ENCODE assay signal across 18 cellular contexts in the genomic region with DNA sequence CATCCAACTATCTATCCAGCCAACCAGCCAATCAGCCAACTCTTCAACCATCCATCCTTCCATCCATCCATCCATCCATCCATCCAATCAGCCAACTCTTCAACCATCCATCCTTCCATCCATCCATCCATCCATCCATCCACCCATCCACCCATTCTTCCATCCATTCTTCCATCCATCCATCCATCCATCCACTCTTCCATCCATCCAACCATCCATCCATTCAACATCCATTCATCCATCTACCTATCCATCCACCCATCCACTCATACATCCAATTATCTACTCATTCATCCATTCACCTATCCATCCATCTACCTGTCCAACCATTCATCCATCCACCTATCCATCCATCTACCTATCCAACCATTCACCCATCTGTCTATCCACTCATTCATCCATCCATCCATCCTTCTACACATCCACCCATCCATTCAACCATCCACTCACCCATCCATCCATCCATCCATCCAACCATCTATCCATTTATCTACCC. TPM values are rescaled to one million over a fixed set of nuclear protein-coding genes. Genes with fewer than 3 reads are reported as not detected.
DNase-seq lines count a peak whose midpoint lies in the region; ATAC-seq and TF ChIP-seq lines count a peak whose summit lies in the region.
"Had no signal": no experiment of that assay in that cellular context is flagged by ENCODE, and none has a peak within 500 bp of the region (broad histone marks: within the 10 kb centered on the region; RNA-seq: fewer than 3 reads in every experiment).

No MANE protein-coding gene starts in this region.

- no peak overlapping the region for H3K4me3 Mint-ChIP-seq in stimulated activated naive CD8-positive, alpha-beta T cell treated with anti-CD3 and anti-CD28 coated beads, Interleukin-15, Interleukin-2, amounts not matched to agents 100 ng/mL and 50 ng/mL, for 24 hours
- no peak overlapping the region for H3K4me3 Mint-ChIP-seq in stimulated activated naive CD8-positive, alpha-beta T cell treated with anti-CD3 and anti-CD28 coated beads, Interleukin-15, amount 100 ng/mL, for 72 hours
- H3K4me3 Mint-ChIP-seq in activated B cell treated with CpG ODN at 0.5 μM for 24 hours (no peak overlapping the region), memory B cell (peak overlapping the region; percentile 10)
- H3K4me3 Mint-ChIP-seq: CD14-positive monocyte, HFFc6 had no signal

- H3K36me3 Mint-ChIP-seq in stimulated activated naive CD8-positive, alpha-beta T cell treated with anti-CD3 and anti-CD28 coated beads, Interleukin-15, Interleukin-2, amounts not matched to agents 100 ng/mL and 50 ng/mL, for 24 hours (ENCODE audit: low read depth) = peaks cover 27% of the 10 kb centered on the region
- H3K36me3 Mint-ChIP-seq in activated B cell treated with CpG ODN at 0.5 μM for 24 hours (ENCODE audit: low read depth) (peaks cover 83% of the 10 kb centered on the region), memory B cell (peaks cover 51% of the 10 kb centered on the region)

- no peaks in the 10 kb centered on the region for H3K27me3 Mint-ChIP-seq in stimulated activated naive CD8-positive, alpha-beta T cell treated with anti-CD3 and anti-CD28 coated beads, Interleukin-15, Interleukin-2, amounts not matched to agents 100 ng/mL and 50 ng/mL, for 24 hours
- no peaks in the 10 kb centered on the region for H3K27me3 Mint-ChIP-seq in stimulated activated naive CD8-positive, alpha-beta T cell treated with anti-CD3 and anti-CD28 coated beads, Interleukin-15, amount 100 ng/mL, for 72 hours
- H3K27me3 Mint-ChIP-seq in activated B cell treated with CpG ODN at 0.5 μM for 24 hours (no peaks in the 10 kb centered on the region), memory B cell (no peaks in the 10 kb centered on the region)

- ATAC-seq in stimulated activated naive CD8-positive, alpha-beta T cell treated with anti-CD3 and anti-CD28 coated beads, Interleukin-15, amount 100 ng/mL, for 72 hours = no peak
- ATAC-seq in activated B cell treated with CpG ODN at 0.5 μM for 24 hours (ENCODE audit: low read depth) (no peak), memory B cell (ENCODE audit: low read depth) (no peak), GM19467 (IDR thresholded peaks at IDR 0.05; ENCODE audit: unreplicated experiment) (no peak), GM21528 (IDR thresholded peaks at IDR 0.05; ENCODE audit: low FRiP score, unreplicated experiment) (no peak)

- DNase-seq in stimulated activated naive CD8-positive, alpha-beta T cell treated with anti-CD3 and anti-CD28 coated beads, Interleukin-15, amount 100 ng/mL, for 72 hours = no peak
- DNase-seq in activated B cell treated with CpG ODN at 0.5 μM for 24 hours (no peak), memory B cell (ENCODE audit: low spot score in 2 of 2) (no peak), uterus (no peak), GM19240 (ENCODE audit: insufficient read length, low spot score) (no peak)
- DNase-seq: GOT3, HFFc6, MV-4-11, NCI-H1417, NCI-H2029, NCI-H2171 treated with DMSO at 0.1 percent for 48 hours, NCI-H446 treated with DMSO at 0.1 percent for 48 hours, RPMI8226, SIG-M5 had no signal

- peaks cover 5% of the 10 kb centered on the region for H3K9me3 Mint-ChIP-seq in stimulated activated naive CD8-positive, alpha-beta T cell treated with anti-CD3 and anti-CD28 coated beads, Interleukin-15, Interleukin-2, amounts not matched to agents 100 ng/mL and 50 ng/mL, for 24 hours
- H3K9me3 Mint-ChIP-seq in stimulated activated naive CD8-positive, alpha-beta T cell treated with anti-CD3 and anti-CD28 coated beads, Interleukin-15, amount 100 ng/mL, for 72 hours = peaks cover 11 to 13% of the 10 kb centered on the region in 2 donors
- H3K9me3 Mint-ChIP-seq in activated B cell treated with CpG ODN at 0.5 μM for 24 hours (no peaks in the 10 kb centered on the region), memory B cell (peaks cover 4% of the 10 kb centered on the region)
- H3K9me3 Mint-ChIP-seq: HFFc6 had no signal

- TF ChIP-seq POLR2A in uterus (IDR thresholded peaks at IDR 0.05) = no peak

- no peaks in the 10 kb centered on the region for H3K27me3 ChIP-seq in uterus

- H3K27ac Mint-ChIP-seq in stimulated activated naive CD8-positive, alpha-beta T cell treated with anti-CD3 and anti-CD28 coated beads, Interleukin-15, Interleukin-2, amounts not matched to agents 100 ng/mL and 50 ng/mL, for 24 hours = peak overlapping the region; percentile 19
- no peak overlapping the region for H3K27ac Mint-ChIP-seq in stimulated activated naive CD8-positive, alpha-beta T cell treated with anti-CD3 and anti-CD28 coated beads, Interleukin-15, amount 100 ng/mL, for 72 hours
- H3K27ac Mint-ChIP-seq in activated B cell treated with CpG ODN at 0.5 μM for 24 hours (peak overlapping the region; percentile 75), memory B cell (peak overlapping the region; percentile 22)
- H3K27ac Mint-ChIP-seq: HFFc6 had no signal

- intact Hi-C loops in activated B cell treated with CpG ODN at 0.5 μM for 24 hours (cut with micrococcal nuclease) = loop anchor here (10.0 kb wide), 1 partner anchor 317 kb away; a partner anchor contains a TSS
- intact Hi-C loops in uterus (cut with DNase I; ENCODE audit: low total_unique reads) = no loop called here

- no peaks in the 10 kb centered on the region for H3K36me3 ChIP-seq in uterus

- no peaks in the 10 kb centered on the region for H3K9me3 ChIP-seq in uterus

- no peak overlapping the region for H3K4me3 ChIP-seq in uterus

- POLR2A ChIA-PET in activated B cell treated with CpG ODN at 0.5 μM for 24 hours (lab: Charles Lee) = interaction anchor here (1.2 kb wide), 1 partner anchor 9 kb away, joined by 4 read pairs; no protein-coding TSS in a partner anchor

- TF ChIP-seq CTCF in activated B cell treated with CpG ODN at 0.5 μM for 24 hours (IDR thresholded peaks at IDR 0.05) (no peak), uterus (IDR thresholded peaks at IDR 0.05) (no peak)

- CTCF ChIA-PET in activated B cell treated with CpG ODN at 0.5 μM for 24 hours (lab: Charles Lee) = no interaction called here

- peak overlapping the region; percentile 80 to 81 for H3K27ac ChIP-seq in uterus

- peaks cover 57% of the 10 kb centered on the region for H3K4me1 Mint-ChIP-seq in stimulated activated naive CD8-positive, alpha-beta T cell treated with anti-CD3 and anti-CD28 coated beads, Interleukin-15, Interleukin-2, amounts not matched to agents 100 ng/mL and 50 ng/mL, for 24 hours (ENCODE audit: low read depth)
- peaks cover 41% of the 10 kb centered on the region for H3K4me1 Mint-ChIP-seq in stimulated activated naive CD8-positive, alpha-beta T cell treated with anti-CD3 and anti-CD28 coated beads, Interleukin-15, amount 100 ng/mL, for 72 hours
- H3K4me1 Mint-ChIP-seq in activated B cell treated with CpG ODN at 0.5 μM for 24 hours (peaks cover 75% of the 10 kb centered on the region), memory B cell (peaks cover 61% of the 10 kb centered on the region)

- H3K4me1 ChIP-seq in uterus = peaks cover 0 to 4% of the 10 kb centered on the region in 2 donors

RNA-seq across cellular contexts. Expression of a gene that starts 9.4 kb away (rescaled TPM):
- 45.8 and 51.9 TPM in 2 replicates for total RNA-seq in activated B cell treated with CpG ODN at 0.5 μM for 24 hours
- total RNA-seq in uterus = 10 to 100 TPM in 2 of 4 donors, 1 to 10 TPM in 2; 2.6 to 36.4 (median 18.5) TPM

Comparison
In these comparisons a context has a peak if more than half of its experiments do, and no peak if none do; other contexts are left out.
1. H3K27ac Mint-ChIP-seq: peak in stimulated activated naive CD8-positive, alpha-beta T cell treated with anti-CD3 and anti-CD28 coated beads, Interleukin-15, Interleukin-2, amounts not matched to agents 100 ng/mL and 50 ng/mL, for 24 hours (single experiment), activated B cell treated with CpG ODN at 0.5 μM for 24 hours (single experiment) and memory B cell (single experiment); none in stimulated activated naive CD8-positive, alpha-beta T cell treated with anti-CD3 and anti-CD28 coated beads, Interleukin-15, amount 100 ng/mL, for 72 hours (0 of 2).